ENCODE assay signal across 1 cellular context in genomic region chr6:912871-913663, GRCh38.
TF ChIP-seq lines count a peak whose summit lies in the region.

No MANE protein-coding gene starts in this region.

TF ChIP-seq in IMR-90, 13 proteins besides CTCF, POLR2A, EP300 and RAD21 (continued from another document):
- TF ChIP-seq ELK1 (IDR thresholded peaks at IDR 0.05; ENCODE audit: borderline replicate concordance, low read depth, low read length), result no peak
- no peak for TF ChIP-seq NFE2L2 (IDR thresholded peaks at IDR 0.05; ENCODE audit: low read depth, low read length)
- no peak for TF ChIP-seq CEBPB (IDR thresholded peaks at IDR 0.05; ENCODE audit: low read depth, low read length)
- TF ChIP-seq MAFK (IDR thresholded peaks at IDR 0.05; ENCODE audit: low read depth, low read length), result no peak
- TF ChIP-seq MAZ (IDR thresholded peaks at IDR 0.05; ENCODE audit: borderline replicate concordance, low read depth, low read length), result peak; percentile 44; the same call in 1 of the 2 replicates
